1 cellular context compared by ENCODE assay signal in genomic region chr13:28376604-28377003, GRCh38.
TF ChIP-seq lines count a peak whose summit lies in the region.

No MANE protein-coding gene starts in this region.

TF ChIP-seq in WTC11, 78 proteins besides CTCF, POLR2A, EP300 and RAD21:
- TF ChIP-seq GABPB1 (CRISPR knock-in tag; IDR thresholded peaks at IDR 0.05) (no peak), ZNF532 (CRISPR knock-in tag; IDR thresholded peaks at IDR 0.05; ENCODE audit: borderline replicate concordance) (no peak), ETV6 (CRISPR knock-in tag; IDR thresholded peaks at IDR 0.05) (no peak), ESRRA (CRISPR knock-in tag; IDR thresholded peaks at IDR 0.05; ENCODE audit: borderline replicate concordance) (no peak), EMX1 (CRISPR knock-in tag; IDR thresholded peaks at IDR 0.05) (no peak), ZNF121 (CRISPR knock-in tag; IDR thresholded peaks at IDR 0.05) (no peak), ARID4B (CRISPR knock-in tag; IDR thresholded peaks at IDR 0.05; ENCODE audit: borderline replicate concordance) (no peak), NR2C2 (CRISPR knock-in tag; IDR thresholded peaks at IDR 0.05) (no peak), SMAD4 (CRISPR knock-in tag; IDR thresholded peaks at IDR 0.05) (no peak), NFYB (CRISPR knock-in tag; conservative IDR thresholded peaks at IDR 0.05; ENCODE audit: low read depth) (no peak), FOXP4 (CRISPR knock-in tag; IDR thresholded peaks at IDR 0.05) (no peak), ZNF512 (CRISPR knock-in tag; IDR thresholded peaks at IDR 0.05; ENCODE audit: borderline replicate concordance) (no peak), SP1 (CRISPR knock-in tag; conservative IDR thresholded peaks at IDR 0.05) (no peak), USF1 (CRISPR knock-in tag; IDR thresholded peaks at IDR 0.05) (no peak), FOXJ3 (CRISPR knock-in tag; IDR thresholded peaks at IDR 0.05; ENCODE audit: borderline replicate concordance) (no peak), PRRX2 (CRISPR knock-in tag; IDR thresholded peaks at IDR 0.05) (no peak), RELA (CRISPR knock-in tag; IDR thresholded peaks at IDR 0.05; ENCODE audit: borderline replicate concordance) (no peak), ZSCAN18 (CRISPR knock-in tag; IDR thresholded peaks at IDR 0.05) (no peak)
TF ChIP-seq in WTC11: peak in this region for 0.
